Comparison of ENCODE assay signal across 19 cellular contexts in genomic region chr1:202694354-202694753, GRCh38.
"Had no signal": no experiment of that assay in that cellular context is flagged by ENCODE, and none has a peak within 500 bp of the region (broad histone marks: within the 10 kb centered on the region; RNA-seq: fewer than 3 reads in every experiment).

No MANE protein-coding gene starts in this region.

- H3K36me3 ChIP-seq: gastrocnemius medialis, heart right ventricle, prostate gland, right lobe of liver, upper lobe of left lung had no signal

- H3K27me3 ChIP-seq: right lobe of liver, upper lobe of left lung had no signal

- FAIRE-seq: astrocyte, kidney, TTC549 had no signal

- H3K9me3 ChIP-seq: gastrocnemius medialis, heart right ventricle, prostate gland, right lobe of liver, upper lobe of left lung had no signal

- H3K4me1 ChIP-seq: gastrocnemius medialis, heart right ventricle, prostate gland, right lobe of liver, upper lobe of left lung had no signal

- DNase-seq: activated B cell treated with CpG ODN at 0.5 μM for 24 hours; activated CD4-positive, alpha-beta T cell treated with anti-CD3 and anti-CD28 coated beads, Interleukin-2, amount 10 ng/mL, durations not matched to agents 7 days and 5 days; activated CD8-positive, alpha-beta memory T cell treated with anti-CD3 and anti-CD28 coated beads for 24 hours; activated naive CD4-positive, alpha-beta T cell treated with anti-CD3 and anti-CD28 coated beads for 36 hours; cortex of kidney; effector CD8-positive, alpha-beta T cell; gastrocnemius medialis; heart right ventricle; kidney; left ventricle myocardium superior; mesendoderm; occipital lobe; right lobe of liver; stimulated activated CD4-positive, alpha-beta T cell treated with anti-CD3 and anti-CD28 coated beads, Interleukin-2, amount 100 ng/mL, for 24 hours; upper lobe of left lung had no signal

- H3K4me3 ChIP-seq: gastrocnemius medialis, heart right ventricle, prostate gland, right lobe of liver, upper lobe of left lung had no signal

- H3K27ac ChIP-seq: epithelial cell of prostate, gastrocnemius medialis, heart right ventricle, prostate gland, right lobe of liver, upper lobe of left lung had no signal
